In genomic region chr22:46604306-46604690, GRCh38 we compare ENCODE assay signal across 8 cellular contexts. TPM values are rescaled to one million over a fixed set of nuclear protein-coding genes. Genes with fewer than 3 reads are reported as not detected.
DNase-seq lines count a peak whose midpoint lies in the region; ATAC-seq and TF ChIP-seq lines count a peak whose summit lies in the region.

No MANE protein-coding gene starts in this region.

- ATAC-seq in T-cell (replicated peaks in 1 of 4) (peak; percentile 61 to 92 (median 80)), GM18520 (IDR thresholded peaks at IDR 0.05; ENCODE audit: unreplicated experiment) (no peak)

- TF ChIP-seq CTCF in GM13977 (IDR thresholded peaks at IDR 0.05; ENCODE audit: extremely low read depth, insufficient read depth, missing control alignments) (no peak), Calu3 (IDR thresholded peaks at IDR 0.05; ENCODE audit: unreplicated experiment) (no peak)

- POLR2A ChIA-PET in T-cell (lab: Charles Lee) = no interaction called here

- intact Hi-C loops in Calu3 (cut with micrococcal nuclease; ENCODE audit: unreplicated experiment) = loop anchor here (10.0 kb wide), 1 partner anchor 61 kb away; no protein-coding TSS in a partner anchor

- BruUV-seq in Calu3 (replicated peaks; lab: Mats Ljungman, UMichigan) = no TSS peak

- in situ Hi-C loops in GM13977 (cut with MboI; ENCODE audit: low pct_unique_long_range_greater_than_20kb, low sequenced_read_pairs, unreplicated experiment) = no loop called here

- DNase-seq in GM13977 (ENCODE audit: low spot score) = peak; percentile 70
- DNase-seq in T-cell = peak in 23 of 34 experiments; percentile 6 to 73 (median 31)
- DNase-seq in erythroblast (lab: John Stamatoyannopoulos, UW) = peak; percentile 75 to 91
- peak; percentile 29 to 48 for DNase-seq in stimulated activated CD4-positive, alpha-beta T cell treated with anti-CD3 and anti-CD28 coated beads, Interleukin-4, amount 100 ng/mL, for 4 hours
- DNase-seq in midbrain (lab: John Stamatoyannopoulos, UW) = no peak
- no peak for DNase-seq in NCI-H1092 (lab: John Stamatoyannopoulos, UW)
- DNase-seq in Calu3 = no peak

- CTCF ChIA-PET in T-cell (lab: Charles Lee) (no interaction called here), Calu3 (lab: Charles Lee) (no interaction called here)

- no peaks in the 10 kb centered on the region for H3K36me3 Mint-ChIP-seq in T-cell
- H3K36me3 Mint-ChIP-seq in Calu3 (ENCODE audit: insufficient read depth, unreplicated experiment) = peaks cover 4% of the 10 kb centered on the region

- H3K4me1 Mint-ChIP-seq in T-cell (peaks cover 12 to 14% (median 12%) of the 10 kb centered on the region in 3 donors), Calu3 (ENCODE audit: low read depth, unreplicated experiment) (peaks cover 11% of the 10 kb centered on the region)

- H3K27me3 Mint-ChIP-seq in T-cell (no peaks in the 10 kb centered on the region), Calu3 (ENCODE audit: unreplicated experiment) (no peaks in the 10 kb centered on the region)

- H3K4me3 Mint-ChIP-seq in T-cell = peak overlapping the region; percentile 63 to 83 (median 66)
- H3K4me3 Mint-ChIP-seq in Calu3 (ENCODE audit: low read depth, unreplicated experiment) = no peak overlapping the region

- H3K27ac Mint-ChIP-seq in T-cell (no peak overlapping the region), Calu3 (ENCODE audit: unreplicated experiment) (no peak overlapping the region)

- H3K9me3 Mint-ChIP-seq in T-cell (no peaks in the 10 kb centered on the region), Calu3 (ENCODE audit: low read depth, unreplicated experiment) (no peaks in the 10 kb centered on the region)

- TF ChIP-seq POLR2A in erythroblast (IDR thresholded peaks at IDR 0.05; ENCODE audit: low read length) = peak; percentile 73

RNA-seq across cellular contexts. Expression of gene GRAMD4, which starts 15.9 kb away (rescaled TPM):
- total RNA-seq in T-cell = 10 to 100 TPM in 4 of 5 donors, 1 to 10 TPM in 1; 8.8 to 24.3 (median 22.9) TPM
- 61.2 and 63.4 TPM in 2 replicates for total RNA-seq in Calu3 (2022)

Comparison
In these comparisons a context has a peak if more than half of its experiments do, and no peak if none do; other contexts are left out.
1. DNase-seq: peak in GM13977 (single experiment), T-cell (23 of 34), erythroblast (2 of 2) and stimulated activated CD4-positive, alpha-beta T cell treated with anti-CD3 and anti-CD28 coated beads, Interleukin-4, amount 100 ng/mL, for 4 hours (2 of 2); none in midbrain (single experiment), NCI-H1092 (single experiment) and Calu3 (single experiment).